10 cellular contexts compared by ENCODE assay signal in the genomic region with DNA sequence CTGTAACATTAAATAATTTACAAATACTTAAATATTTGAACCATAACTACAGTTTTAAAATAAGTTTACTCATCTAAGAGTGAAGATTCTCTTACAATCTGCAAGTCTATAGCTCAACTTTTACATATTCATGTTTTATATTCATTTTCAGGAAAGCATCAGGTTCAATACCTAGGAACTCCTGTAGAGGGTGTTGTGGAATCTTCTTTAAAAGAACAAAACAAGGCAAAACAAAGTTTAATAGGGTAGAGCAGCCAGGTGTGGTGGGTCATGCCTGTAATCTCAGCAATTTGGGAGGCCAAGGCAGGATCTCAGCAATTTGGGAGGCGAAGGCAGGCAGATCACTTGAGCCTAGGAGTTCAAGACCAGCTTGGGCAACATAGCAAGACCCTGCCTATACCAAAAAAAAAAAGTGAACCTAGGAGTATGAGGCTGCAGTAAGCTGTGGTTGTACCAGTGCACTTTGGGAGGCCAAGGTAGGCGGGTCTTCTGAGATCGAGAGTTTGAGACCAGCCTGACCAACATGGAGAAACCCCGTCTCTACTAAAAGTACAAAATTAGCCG. TPM values are rescaled to one million over a fixed set of nuclear protein-coding genes. Genes with fewer than 3 reads are reported as not detected.
A peak's percentile ranks its signal among the peaks of the same experiment; 100 is the strongest.
DNase-seq lines count a peak whose midpoint lies in the region; ATAC-seq and TF ChIP-seq lines count a peak whose summit lies in the region.
"Had no signal": no experiment of that assay in that cellular context is flagged by ENCODE, and none has a peak within 500 bp of the region (broad histone marks: within the 10 kb centered on the region; RNA-seq: fewer than 3 reads in every experiment).

No MANE protein-coding gene starts in this region.

- H3K27ac ChIP-seq in adrenal gland (no peak overlapping the region), caudate nucleus (ENCODE audit: low read depth, low read length) (no peak overlapping the region)

- intact Hi-C loops in adrenal gland (cut with DNase I): no loop called here
- intact Hi-C loops in mucosa of descending colon (cut with DNase I, micrococcal nuclease): no loop called here

- TF ChIP-seq POLR2A in adrenal gland (IDR thresholded peaks at IDR 0.05): no peak

- TF ChIP-seq CTCF in adrenal gland (IDR thresholded peaks at IDR 0.05): peak in 5 of 6 experiments; percentile 26 to 32 (median 29)
- peak; percentile 19 for TF ChIP-seq CTCF in mucosa of descending colon (IDR thresholded peaks at IDR 0.05)

- no peaks in the 10 kb centered on the region for H3K27me3 ChIP-seq in adrenal gland

- ATAC-seq in mucosa of descending colon: peak; percentile 28
- no peak for ATAC-seq in GM19397 (IDR thresholded peaks at IDR 0.05; ENCODE audit: unreplicated experiment)
- ATAC-seq in GM21381 (IDR thresholded peaks at IDR 0.05; ENCODE audit: unreplicated experiment): no peak
- ATAC-seq: stimulated activated memory B cell treated with anti-CD40 and anti-IgM and Interleukin-4, amounts not matched to agents 10 μg/mL and 1 μg/mL and 100 μg/mL, for 72 hours had no signal

- H3K4me3 ChIP-seq in adrenal gland (no peak overlapping the region), mucosa of descending colon (no peak overlapping the region)

- peak; percentile 16 for DNase-seq in DMS53 treated with DMSO at 0.1 percent for 48 hours (lab: John Stamatoyannopoulos, UW; ENCODE audit: unreplicated experiment)
- peak; percentile 13 for DNase-seq in HT1080 (ENCODE audit: low read depth)
- DNase-seq in adrenal gland: no peak
- DNase-seq in mucosa of descending colon: no peak
- no peak for DNase-seq in MV-4-11 (lab: John Stamatoyannopoulos, UW)
- no peak for DNase-seq in caudate nucleus (lab: John Stamatoyannopoulos, UW)
- DNase-seq: NCI-H510A treated with DMSO at 0.1 percent for 48 hours had no signal

- 78 to 95% (median 91%) methylated on average over 5 of the region's 5 CpGs for WGBS in adrenal gland, 4 donors

- no peaks in the 10 kb centered on the region for H3K36me3 ChIP-seq in adrenal gland (replicated peaks in 1 of 2)
- no peaks in the 10 kb centered on the region for H3K36me3 ChIP-seq in mucosa of descending colon (ENCODE audit: low read depth)

- H3K9me3 ChIP-seq in adrenal gland (replicated peaks in 1 of 3) (no peaks in the 10 kb centered on the region), mucosa of descending colon (no peaks in the 10 kb centered on the region)

- H3K4me1 ChIP-seq in adrenal gland (replicated peaks in 1 of 2): no peaks in the 10 kb centered on the region
- peaks cover 4% of the 10 kb centered on the region for H3K4me1 ChIP-seq in mucosa of descending colon (ENCODE audit: low read depth)

RNA-seq across cellular contexts. Expression of gene ST8SIA6, which starts 45.1 kb away (rescaled TPM):
- 0.03 and 0.10 TPM in 2 replicates for total RNA-seq in HT1080 (2014; rRNA removed; shearing (Covaris generic))
- polyA plus RNA-seq in HT1080 (2015; cell fraction: cytosol; rRNA removed): 0.06 and 0.16 TPM in 2 replicates
- polyA plus RNA-seq in HT1080 (2015; cell fraction: nucleus; rRNA removed): 0.07 and 0.40 TPM in 2 replicates
- total RNA-seq in adrenal gland (1 to 10 TPM in 3 of 8 donors, under 1 TPM in 5; 0.19 to 3.4 (median 0.85) TPM), mucosa of descending colon (1 to 10 TPM; 1.6 to 4.2 (median 2.2) TPM)
- polyA plus RNA-seq in adrenal gland: under 1 TPM in 2 of 3 donors, not detected in 1; 0.13 to 0.26 TPM

Comparison
In these comparisons a context has a peak if more than half of its experiments do, and no peak if none do; other contexts are left out.
1. DNase-seq: peak in DMS53 treated with DMSO at 0.1 percent for 48 hours (single experiment) and HT1080 (single experiment); none in adrenal gland (0 of 7), mucosa of descending colon (0 of 3), MV-4-11 (single experiment) and caudate nucleus (0 of 61).